1 cellular context compared by ENCODE assay signal in genomic region chr7:93817004-93817403, GRCh38.
TF ChIP-seq lines count a peak whose summit lies in the region.

No MANE protein-coding gene starts in this region.

TF ChIP-seq in GM23338, 12 proteins besides CTCF, POLR2A, EP300 and RAD21 (continued from another document):
- TF ChIP-seq ZNF462 (CRISPR knock-in tag; IDR thresholded peaks at IDR 0.05) (no peak), STAT1 (IDR thresholded peaks at IDR 0.05; ENCODE audit: unreplicated experiment) (no peak), ZNF331 (CRISPR knock-in tag; IDR thresholded peaks at IDR 0.05; ENCODE audit: low read depth) (no peak), ZNF114 (CRISPR knock-in tag; IDR thresholded peaks at IDR 0.05) (no peak), REST (IDR thresholded peaks at IDR 0.05; ENCODE audit: unreplicated experiment) (no peak), EZH2 (IDR thresholded peaks at IDR 0.05; ENCODE audit: low read depth, unreplicated experiment) (no peak), JUNB (IDR thresholded peaks at IDR 0.05; ENCODE audit: unreplicated experiment) (no peak), CREB1 (CRISPR knock-in tag; IDR thresholded peaks at IDR 0.05; ENCODE audit: low read depth) (no peak), POLR2AphosphoS5 (IDR thresholded peaks at IDR 0.05; ENCODE audit: low read depth) (no peak), EZH2phosphoT487 (IDR thresholded peaks at IDR 0.05; ENCODE audit: unreplicated experiment) (no peak)
